2 cellular contexts compared by ENCODE assay signal in the genomic region with DNA sequence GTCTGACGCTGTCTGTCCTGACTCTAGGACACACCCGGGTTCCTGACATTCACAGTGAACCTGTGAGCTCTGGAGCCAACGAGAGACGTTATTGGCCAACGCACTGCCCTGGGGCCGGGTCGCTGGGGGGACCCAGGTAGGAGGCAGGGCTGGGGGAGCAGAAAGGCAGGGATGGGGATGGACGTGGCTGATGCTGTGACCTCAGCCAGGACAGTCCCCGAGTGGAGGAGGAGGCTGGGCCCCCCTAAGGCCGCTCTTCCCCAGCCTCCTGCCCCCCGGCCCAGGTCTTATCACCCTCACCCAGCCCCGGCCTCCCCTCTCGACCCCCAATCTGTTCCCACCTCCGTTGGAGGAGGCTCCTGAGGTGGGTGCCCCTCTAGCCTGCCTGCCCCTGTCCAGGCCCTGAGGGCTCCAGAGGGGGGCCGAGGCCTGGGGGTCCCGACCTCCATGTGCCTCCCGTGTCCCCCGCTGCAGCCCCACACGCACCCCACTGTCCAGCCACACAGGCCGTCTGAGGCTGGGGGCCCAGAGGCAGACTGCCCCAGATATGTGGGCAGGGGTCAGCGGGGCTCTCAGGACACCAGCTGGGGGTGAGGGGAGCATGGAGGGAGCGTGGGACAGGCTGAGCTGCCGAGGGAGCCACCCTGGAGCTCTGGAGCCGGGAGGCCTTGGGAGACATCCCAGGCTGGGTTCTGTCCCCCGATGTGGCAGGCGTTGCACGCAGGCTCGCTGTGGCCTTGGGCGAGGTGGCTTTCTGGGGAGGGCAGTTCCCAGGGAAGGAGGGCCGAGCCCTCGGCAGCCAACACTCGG.
TF ChIP-seq lines count a peak whose summit lies in the region.

No MANE protein-coding gene starts in this region.

TF ChIP-seq in SK-N-SH, 30 proteins besides CTCF, POLR2A, EP300 and RAD21:
- TF ChIP-seq GATA2 (CRISPR knock-in tag; IDR thresholded peaks at IDR 0.05) (no peak), SMC3 (IDR thresholded peaks at IDR 0.05; ENCODE audit: low read depth, low read length) (no peak), CHD2 (IDR thresholded peaks at IDR 0.05; ENCODE audit: low read length, partially characterized antibody) (no peak), SIN3A (IDR thresholded peaks at IDR 0.05; ENCODE audit: borderline replicate concordance, low read depth, low read length) (no peak), NFIC (IDR thresholded peaks at IDR 0.05; ENCODE audit: borderline replicate concordance) (no peak), YY1 (IDR thresholded peaks at IDR 0.05; ENCODE audit: low read depth) (no peak), RCOR1 (IDR thresholded peaks at IDR 0.05; ENCODE audit: low read length) (no peak), ELF1 (IDR thresholded peaks at IDR 0.05) (no peak), RFX5 (IDR thresholded peaks at IDR 0.05; ENCODE audit: low read length) (no peak)
- TF ChIP-seq, protein P1, sequence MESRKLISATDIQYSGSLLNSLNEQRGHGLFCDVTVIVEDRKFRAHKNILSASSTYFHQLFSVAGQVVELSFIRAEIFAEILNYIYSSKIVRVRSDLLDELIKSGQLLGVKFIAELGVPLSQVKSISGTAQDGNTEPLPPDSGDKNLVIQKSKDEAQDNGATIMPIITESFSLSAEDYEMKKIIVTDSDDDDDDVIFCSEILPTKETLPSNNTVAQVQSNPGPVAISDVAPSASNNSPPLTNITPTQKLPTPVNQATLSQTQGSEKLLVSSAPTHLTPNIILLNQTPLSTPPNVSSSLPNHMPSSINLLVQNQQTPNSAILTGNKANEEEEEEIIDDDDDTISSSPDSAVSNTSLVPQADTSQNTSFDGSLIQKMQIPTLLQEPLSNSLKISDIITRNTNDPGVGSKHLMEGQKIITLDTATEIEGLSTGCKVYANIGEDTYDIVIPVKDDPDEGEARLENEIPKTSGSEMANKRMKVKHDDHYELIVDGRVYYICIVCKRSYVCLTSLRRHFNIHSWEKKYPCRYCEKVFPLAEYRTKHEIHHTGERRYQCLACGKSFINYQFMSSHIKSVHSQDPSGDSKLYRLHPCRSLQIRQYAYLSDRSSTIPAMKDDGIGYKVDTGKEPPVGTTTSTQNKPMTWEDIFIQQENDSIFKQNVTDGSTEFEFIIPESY (IDR thresholded peaks at IDR 0.05; ENCODE audit: borderline replicate concordance, low read depth) = no peak
- TF ChIP-seq, protein P2, sequence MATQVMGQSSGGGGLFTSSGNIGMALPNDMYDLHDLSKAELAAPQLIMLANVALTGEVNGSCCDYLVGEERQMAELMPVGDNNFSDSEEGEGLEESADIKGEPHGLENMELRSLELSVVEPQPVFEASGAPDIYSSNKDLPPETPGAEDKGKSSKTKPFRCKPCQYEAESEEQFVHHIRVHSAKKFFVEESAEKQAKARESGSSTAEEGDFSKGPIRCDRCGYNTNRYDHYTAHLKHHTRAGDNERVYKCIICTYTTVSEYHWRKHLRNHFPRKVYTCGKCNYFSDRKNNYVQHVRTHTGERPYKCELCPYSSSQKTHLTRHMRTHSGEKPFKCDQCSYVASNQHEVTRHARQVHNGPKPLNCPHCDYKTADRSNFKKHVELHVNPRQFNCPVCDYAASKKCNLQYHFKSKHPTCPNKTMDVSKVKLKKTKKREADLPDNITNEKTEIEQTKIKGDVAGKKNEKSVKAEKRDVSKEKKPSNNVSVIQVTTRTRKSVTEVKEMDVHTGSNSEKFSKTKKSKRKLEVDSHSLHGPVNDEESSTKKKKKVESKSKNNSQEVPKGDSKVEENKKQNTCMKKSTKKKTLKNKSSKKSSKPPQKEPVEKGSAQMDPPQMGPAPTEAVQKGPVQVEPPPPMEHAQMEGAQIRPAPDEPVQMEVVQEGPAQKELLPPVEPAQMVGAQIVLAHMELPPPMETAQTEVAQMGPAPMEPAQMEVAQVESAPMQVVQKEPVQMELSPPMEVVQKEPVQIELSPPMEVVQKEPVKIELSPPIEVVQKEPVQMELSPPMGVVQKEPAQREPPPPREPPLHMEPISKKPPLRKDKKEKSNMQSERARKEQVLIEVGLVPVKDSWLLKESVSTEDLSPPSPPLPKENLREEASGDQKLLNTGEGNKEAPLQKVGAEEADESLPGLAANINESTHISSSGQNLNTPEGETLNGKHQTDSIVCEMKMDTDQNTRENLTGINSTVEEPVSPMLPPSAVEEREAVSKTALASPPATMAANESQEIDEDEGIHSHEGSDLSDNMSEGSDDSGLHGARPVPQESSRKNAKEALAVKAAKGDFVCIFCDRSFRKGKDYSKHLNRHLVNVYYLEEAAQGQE (IDR thresholded peaks at IDR 0.05; ENCODE audit: low read depth, low read length) = no peak

TF ChIP-seq in SK-N-SH treated with all-trans-retinoic acid at 6 μM for 48 hours, 23 proteins besides CTCF, POLR2A, EP300 and RAD21:
- TF ChIP-seq ZNF565 (CRISPR knock-in tag; conservative IDR thresholded peaks at IDR 0.05; ENCODE audit: low read depth) (no peak), SNAI2 (CRISPR knock-in tag; IDR thresholded peaks at IDR 0.05) (no peak), ZNF70 (CRISPR knock-in tag; IDR thresholded peaks at IDR 0.05) (no peak), ISL1 (CRISPR knock-in tag; IDR thresholded peaks at IDR 0.05) (no peak)
- TF ChIP-seq, protein P3, sequence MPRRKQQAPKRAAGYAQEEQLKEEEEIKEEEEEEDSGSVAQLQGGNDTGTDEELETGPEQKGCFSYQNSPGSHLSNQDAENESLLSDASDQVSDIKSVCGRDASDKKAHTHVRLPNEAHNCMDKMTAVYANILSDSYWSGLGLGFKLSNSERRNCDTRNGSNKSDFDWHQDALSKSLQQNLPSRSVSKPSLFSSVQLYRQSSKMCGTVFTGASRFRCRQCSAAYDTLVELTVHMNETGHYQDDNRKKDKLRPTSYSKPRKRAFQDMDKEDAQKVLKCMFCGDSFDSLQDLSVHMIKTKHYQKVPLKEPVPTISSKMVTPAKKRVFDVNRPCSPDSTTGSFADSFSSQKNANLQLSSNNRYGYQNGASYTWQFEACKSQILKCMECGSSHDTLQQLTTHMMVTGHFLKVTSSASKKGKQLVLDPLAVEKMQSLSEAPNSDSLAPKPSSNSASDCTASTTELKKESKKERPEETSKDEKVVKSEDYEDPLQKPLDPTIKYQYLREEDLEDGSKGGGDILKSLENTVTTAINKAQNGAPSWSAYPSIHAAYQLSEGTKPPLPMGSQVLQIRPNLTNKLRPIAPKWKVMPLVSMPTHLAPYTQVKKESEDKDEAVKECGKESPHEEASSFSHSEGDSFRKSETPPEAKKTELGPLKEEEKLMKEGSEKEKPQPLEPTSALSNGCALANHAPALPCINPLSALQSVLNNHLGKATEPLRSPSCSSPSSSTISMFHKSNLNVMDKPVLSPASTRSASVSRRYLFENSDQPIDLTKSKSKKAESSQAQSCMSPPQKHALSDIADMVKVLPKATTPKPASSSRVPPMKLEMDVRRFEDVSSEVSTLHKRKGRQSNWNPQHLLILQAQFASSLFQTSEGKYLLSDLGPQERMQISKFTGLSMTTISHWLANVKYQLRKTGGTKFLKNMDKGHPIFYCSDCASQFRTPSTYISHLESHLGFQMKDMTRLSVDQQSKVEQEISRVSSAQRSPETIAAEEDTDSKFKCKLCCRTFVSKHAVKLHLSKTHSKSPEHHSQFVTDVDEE (CRISPR knock-in tag; IDR thresholded peaks at IDR 0.05) = no peak
